ENCODE assay signal across 1 cellular context in the genomic region with DNA sequence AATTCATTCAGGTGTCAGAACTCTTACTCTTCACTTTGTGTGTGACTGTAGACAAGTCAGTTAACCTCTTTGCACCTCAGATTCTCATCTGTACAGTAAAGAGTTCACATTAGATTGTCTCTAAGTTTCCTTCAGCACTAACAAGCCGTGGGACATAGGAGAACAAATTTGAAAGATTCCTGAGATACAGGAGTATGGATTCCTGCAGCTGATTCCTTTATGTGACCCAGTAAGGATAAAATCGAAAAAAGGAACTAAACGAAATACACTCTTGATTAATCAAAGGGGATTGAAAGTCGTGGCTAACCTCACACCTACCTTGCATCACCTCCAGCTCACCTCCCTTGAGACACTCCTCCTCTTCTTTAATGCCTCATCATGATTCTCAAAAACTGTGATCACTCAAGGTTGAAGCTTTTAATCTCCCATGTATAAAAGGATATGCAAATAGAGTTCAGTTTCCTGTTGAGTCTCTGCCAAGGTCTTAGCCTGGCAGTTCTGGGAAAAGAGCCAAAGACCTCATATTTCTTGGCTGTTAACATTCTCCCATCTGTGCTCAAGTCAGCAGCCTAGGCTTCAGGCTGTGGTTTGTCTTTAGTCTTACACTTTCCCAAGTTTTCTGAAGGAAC.
TF ChIP-seq lines count a peak whose summit lies in the region.

No MANE protein-coding gene starts in this region.

TF ChIP-seq in GM12878, 131 proteins besides CTCF, POLR2A, EP300 and RAD21 (continued from another document):
- TF ChIP-seq, protein P1, sequence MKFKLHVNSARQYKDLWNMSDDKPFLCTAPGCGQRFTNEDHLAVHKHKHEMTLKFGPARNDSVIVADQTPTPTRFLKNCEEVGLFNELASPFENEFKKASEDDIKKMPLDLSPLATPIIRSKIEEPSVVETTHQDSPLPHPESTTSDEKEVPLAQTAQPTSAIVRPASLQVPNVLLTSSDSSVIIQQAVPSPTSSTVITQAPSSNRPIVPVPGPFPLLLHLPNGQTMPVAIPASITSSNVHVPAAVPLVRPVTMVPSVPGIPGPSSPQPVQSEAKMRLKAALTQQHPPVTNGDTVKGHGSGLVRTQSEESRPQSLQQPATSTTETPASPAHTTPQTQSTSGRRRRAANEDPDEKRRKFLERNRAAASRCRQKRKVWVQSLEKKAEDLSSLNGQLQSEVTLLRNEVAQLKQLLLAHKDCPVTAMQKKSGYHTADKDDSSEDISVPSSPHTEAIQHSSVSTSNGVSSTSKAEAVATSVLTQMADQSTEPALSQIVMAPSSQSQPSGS (IDR thresholded peaks at IDR 0.05; ENCODE audit: low read length) = peak; percentile 12; the same call in 1 of the 2 replicates
- TF ChIP-seq STAT3 (IDR thresholded peaks at IDR 0.05; ENCODE audit: low read depth, low read length) (no peak), NFIC (IDR thresholded peaks at IDR 0.05; ENCODE audit: low read depth, low read length) (peak; percentile 63), ZBED1 (IDR thresholded peaks at IDR 0.05; ENCODE audit: borderline replicate concordance) (peak; percentile 25; the same call in 1 of the 2 replicates), TAF1 (IDR thresholded peaks at IDR 0.05; ENCODE audit: borderline replicate concordance, low read depth, low read length) (no peak), POLR2AphosphoS2 (IDR thresholded peaks at IDR 0.05; ENCODE audit: low read depth, low read length) (no peak), SIN3A (IDR thresholded peaks at IDR 0.05; ENCODE audit: low read depth, low read length) (no peak), RCOR1 (conservative IDR thresholded peaks at IDR 0.05; ENCODE audit: low read depth, low read length) (no peak), EED (IDR thresholded peaks at IDR 0.05; ENCODE audit: low read depth) (peak; percentile 80), RUNX3 (IDR thresholded peaks at IDR 0.05; ENCODE audit: low read length) (peak; percentile 86), BRCA1 (IDR thresholded peaks at IDR 0.05; ENCODE audit: low read depth, low read length) (no peak), ETV6 (conservative IDR thresholded peaks at IDR 0.05 in 1 of 2, IDR thresholded peaks at IDR 0.05 in 1 of 2; ENCODE audit: borderline replicate concordance in 1 of 2, low read depth in 1 of 2) (no peak)
- TF ChIP-seq, protein P2, sequence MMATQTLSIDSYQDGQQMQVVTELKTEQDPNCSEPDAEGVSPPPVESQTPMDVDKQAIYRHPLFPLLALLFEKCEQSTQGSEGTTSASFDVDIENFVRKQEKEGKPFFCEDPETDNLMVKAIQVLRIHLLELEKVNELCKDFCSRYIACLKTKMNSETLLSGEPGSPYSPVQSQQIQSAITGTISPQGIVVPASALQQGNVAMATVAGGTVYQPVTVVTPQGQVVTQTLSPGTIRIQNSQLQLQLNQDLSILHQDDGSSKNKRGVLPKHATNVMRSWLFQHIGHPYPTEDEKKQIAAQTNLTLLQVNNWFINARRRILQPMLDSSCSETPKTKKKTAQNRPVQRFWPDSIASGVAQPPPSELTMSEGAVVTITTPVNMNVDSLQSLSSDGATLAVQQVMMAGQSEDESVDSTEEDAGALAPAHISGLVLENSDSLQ (IDR thresholded peaks at IDR 0.05) = no peak
- TF ChIP-seq, protein P3, sequence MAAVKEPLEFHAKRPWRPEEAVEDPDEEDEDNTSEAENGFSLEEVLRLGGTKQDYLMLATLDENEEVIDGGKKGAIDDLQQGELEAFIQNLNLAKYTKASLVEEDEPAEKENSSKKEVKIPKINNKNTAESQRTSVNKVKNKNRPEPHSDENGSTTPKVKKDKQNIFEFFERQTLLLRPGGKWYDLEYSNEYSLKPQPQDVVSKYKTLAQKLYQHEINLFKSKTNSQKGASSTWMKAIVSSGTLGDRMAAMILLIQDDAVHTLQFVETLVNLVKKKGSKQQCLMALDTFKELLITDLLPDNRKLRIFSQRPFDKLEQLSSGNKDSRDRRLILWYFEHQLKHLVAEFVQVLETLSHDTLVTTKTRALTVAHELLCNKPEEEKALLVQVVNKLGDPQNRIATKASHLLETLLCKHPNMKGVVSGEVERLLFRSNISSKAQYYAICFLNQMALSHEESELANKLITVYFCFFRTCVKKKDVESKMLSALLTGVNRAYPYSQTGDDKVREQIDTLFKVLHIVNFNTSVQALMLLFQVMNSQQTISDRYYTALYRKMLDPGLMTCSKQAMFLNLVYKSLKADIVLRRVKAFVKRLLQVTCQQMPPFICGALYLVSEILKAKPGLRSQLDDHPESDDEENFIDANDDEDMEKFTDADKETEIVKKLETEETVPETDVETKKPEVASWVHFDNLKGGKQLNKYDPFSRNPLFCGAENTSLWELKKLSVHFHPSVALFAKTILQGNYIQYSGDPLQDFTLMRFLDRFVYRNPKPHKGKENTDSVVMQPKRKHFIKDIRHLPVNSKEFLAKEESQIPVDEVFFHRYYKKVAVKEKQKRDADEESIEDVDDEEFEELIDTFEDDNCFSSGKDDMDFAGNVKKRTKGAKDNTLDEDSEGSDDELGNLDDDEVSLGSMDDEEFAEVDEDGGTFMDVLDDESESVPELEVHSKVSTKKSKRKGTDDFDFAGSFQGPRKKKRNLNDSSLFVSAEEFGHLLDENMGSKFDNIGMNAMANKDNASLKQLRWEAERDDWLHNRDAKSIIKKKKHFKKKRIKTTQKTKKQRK (IDR thresholded peaks at IDR 0.05; ENCODE audit: low read depth, low read length) = no peak
